1 cellular context compared by ENCODE assay signal in genomic region chr3:43817081-43817480, GRCh38.
TF ChIP-seq lines count a peak whose summit lies in the region.

No MANE protein-coding gene starts in this region.

TF ChIP-seq in H1, 55 proteins besides CTCF, POLR2A, EP300 and RAD21:
- TF ChIP-seq RBBP5 (IDR thresholded peaks at IDR 0.05; ENCODE audit: borderline replicate concordance, low read depth, low read length) (no peak), CEBPB (IDR thresholded peaks at IDR 0.05; ENCODE audit: low read depth, low read length) (no peak), SRF (IDR thresholded peaks at IDR 0.05; ENCODE audit: low read depth, low read length) (no peak), NRF1 (IDR thresholded peaks at IDR 0.05; ENCODE audit: low read depth, low read length) (no peak), BRCA1 (IDR thresholded peaks at IDR 0.05; ENCODE audit: low read depth, low read length) (no peak), CREB1 (IDR thresholded peaks at IDR 0.05) (no peak), SP1 (IDR thresholded peaks at IDR 0.05; ENCODE audit: low read depth, low read length) (no peak), HDAC2 (IDR thresholded peaks at IDR 0.05; ENCODE audit: borderline replicate concordance in 1 of 2, low read depth in 2 of 2, low read length in 2 of 2) (no peak), POU5F1 (IDR thresholded peaks at IDR 0.05; ENCODE audit: low read depth, low read length) (no peak), E2F6 (IDR thresholded peaks at IDR 0.05) (no peak), MAX (IDR thresholded peaks at IDR 0.05) (no peak), CBX5 (IDR thresholded peaks at IDR 0.05; ENCODE audit: low read depth, low read length) (no peak), SIRT6 (IDR thresholded peaks at IDR 0.05; ENCODE audit: low read length) (no peak), SIN3A (conservative IDR thresholded peaks at IDR 0.05 in 1 of 2, IDR thresholded peaks at IDR 0.05 in 1 of 2; ENCODE audit: low read depth in 1 of 2, low read length in 2 of 2) (no peak), CHD1 (IDR thresholded peaks at IDR 0.05; ENCODE audit: low read depth, low read length) (no peak), GABPA (IDR thresholded peaks at IDR 0.05; ENCODE audit: borderline replicate concordance, insufficient read depth, low read length) (no peak), EGR1 (IDR thresholded peaks at IDR 0.05; ENCODE audit: borderline replicate concordance, low read depth, low read length) (no peak), CTBP2 (IDR thresholded peaks at IDR 0.05; ENCODE audit: borderline replicate concordance, insufficient read depth, insufficient read length, low read length) (no peak), ATF3 (IDR thresholded peaks at IDR 0.05; ENCODE audit: insufficient read depth, low read depth, low read length) (no peak), CHD2 (IDR thresholded peaks at IDR 0.05; ENCODE audit: low read length) (no peak)
